ENCODE assay signal across 7 cellular contexts in genomic region chr4:112490808-112491207, GRCh38. TPM values are rescaled to one million over a fixed set of nuclear protein-coding genes. Genes with fewer than 3 reads are reported as not detected.
"Had no signal": no experiment of that assay in that cellular context is flagged by ENCODE, and none has a peak within 500 bp of the region (broad histone marks: within the 10 kb centered on the region; RNA-seq: fewer than 3 reads in every experiment).

No MANE protein-coding gene starts in this region.

RNA-seq across cellular contexts. Expression of gene NEUROG2, which starts 25.2 kb away (rescaled TPM):
- total RNA-seq: GM23248, GM23338, H1, H4, H7, H9, HFFc6 had no signal
- polyA plus RNA-seq: GM23248, GM23338 had no signal
